ENCODE assay signal across 1 cellular context in the genomic region with DNA sequence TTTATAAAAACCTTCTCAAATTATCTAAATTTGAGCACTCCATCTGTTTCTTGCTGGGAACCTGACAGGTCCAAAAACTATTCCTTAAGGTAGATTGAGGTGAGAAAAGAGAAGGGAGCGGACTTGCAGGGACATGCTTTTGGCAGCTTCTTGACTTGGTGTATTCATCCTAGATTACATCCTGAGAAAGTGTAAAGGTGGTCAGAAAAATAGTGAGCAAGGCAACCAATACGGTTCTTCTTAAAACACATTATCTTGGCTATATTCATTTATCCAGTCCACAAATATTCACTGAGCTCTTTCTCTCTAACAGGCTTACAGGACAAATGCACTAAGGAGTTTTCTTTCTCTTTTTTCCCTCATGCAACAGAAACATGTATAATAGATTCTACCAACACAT.
TF ChIP-seq lines count a peak whose summit lies in the region.

No MANE protein-coding gene starts in this region.

TF ChIP-seq in H1, 55 proteins besides CTCF, POLR2A, EP300 and RAD21 (continued from another document):
- TF ChIP-seq, protein P1, sequence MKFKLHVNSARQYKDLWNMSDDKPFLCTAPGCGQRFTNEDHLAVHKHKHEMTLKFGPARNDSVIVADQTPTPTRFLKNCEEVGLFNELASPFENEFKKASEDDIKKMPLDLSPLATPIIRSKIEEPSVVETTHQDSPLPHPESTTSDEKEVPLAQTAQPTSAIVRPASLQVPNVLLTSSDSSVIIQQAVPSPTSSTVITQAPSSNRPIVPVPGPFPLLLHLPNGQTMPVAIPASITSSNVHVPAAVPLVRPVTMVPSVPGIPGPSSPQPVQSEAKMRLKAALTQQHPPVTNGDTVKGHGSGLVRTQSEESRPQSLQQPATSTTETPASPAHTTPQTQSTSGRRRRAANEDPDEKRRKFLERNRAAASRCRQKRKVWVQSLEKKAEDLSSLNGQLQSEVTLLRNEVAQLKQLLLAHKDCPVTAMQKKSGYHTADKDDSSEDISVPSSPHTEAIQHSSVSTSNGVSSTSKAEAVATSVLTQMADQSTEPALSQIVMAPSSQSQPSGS (IDR thresholded peaks at IDR 0.05; ENCODE audit: low read length) = no peak
- TF ChIP-seq CREB1 (IDR thresholded peaks at IDR 0.05) (no peak), JUND (IDR thresholded peaks at IDR 0.05; ENCODE audit: low read length) (no peak), NANOG (IDR thresholded peaks at IDR 0.05; ENCODE audit: insufficient read depth, low read depth, low read length, poor library complexity, severe bottlenecking) (no peak), SIRT6 (IDR thresholded peaks at IDR 0.05; ENCODE audit: low read length) (no peak), RFX5 (IDR thresholded peaks at IDR 0.05; ENCODE audit: borderline replicate concordance, low read depth, low read length) (no peak), CTBP2 (IDR thresholded peaks at IDR 0.05; ENCODE audit: borderline replicate concordance, insufficient read depth, insufficient read length, low read length) (no peak), NRF1 (IDR thresholded peaks at IDR 0.05; ENCODE audit: low read depth, low read length) (no peak), CEBPB (IDR thresholded peaks at IDR 0.05; ENCODE audit: low read depth, low read length) (no peak)
- TF ChIP-seq, protein P2, sequence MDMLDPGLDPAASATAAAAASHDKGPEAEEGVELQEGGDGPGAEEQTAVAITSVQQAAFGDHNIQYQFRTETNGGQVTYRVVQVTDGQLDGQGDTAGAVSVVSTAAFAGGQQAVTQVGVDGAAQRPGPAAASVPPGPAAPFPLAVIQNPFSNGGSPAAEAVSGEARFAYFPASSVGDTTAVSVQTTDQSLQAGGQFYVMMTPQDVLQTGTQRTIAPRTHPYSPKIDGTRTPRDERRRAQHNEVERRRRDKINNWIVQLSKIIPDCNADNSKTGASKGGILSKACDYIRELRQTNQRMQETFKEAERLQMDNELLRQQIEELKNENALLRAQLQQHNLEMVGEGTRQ (IDR thresholded peaks at IDR 0.05; ENCODE audit: low read length) = no peak
